20 cellular contexts compared by ENCODE assay signal in the genomic region with DNA sequence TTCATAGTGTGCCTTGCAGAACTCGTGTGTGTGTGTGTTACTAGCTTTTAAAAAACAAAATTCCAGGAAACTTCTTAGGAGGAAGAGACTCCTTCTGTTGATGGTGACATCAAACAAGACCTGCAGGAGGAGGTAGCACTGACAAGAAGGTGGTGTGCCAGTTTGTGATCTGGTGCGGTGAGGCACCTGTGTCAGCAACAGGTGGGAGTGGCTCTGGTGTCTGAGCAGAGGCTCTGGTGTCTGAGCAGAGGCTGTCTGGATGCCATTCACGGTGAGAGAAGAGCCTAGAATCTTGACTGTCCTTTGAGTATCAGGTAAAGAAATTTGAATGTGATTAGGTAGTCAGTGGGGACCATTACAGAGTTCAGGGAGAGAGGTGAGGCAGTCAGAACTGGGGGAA.
DNase-seq lines count a peak whose midpoint lies in the region; ATAC-seq and TF ChIP-seq lines count a peak whose summit lies in the region.
"Had no signal": no experiment of that assay in that cellular context is flagged by ENCODE, and none has a peak within 500 bp of the region (broad histone marks: within the 10 kb centered on the region; RNA-seq: fewer than 3 reads in every experiment).

No MANE protein-coding gene starts in this region.

- no peak for TF ChIP-seq POLR2A in sigmoid colon (IDR thresholded peaks at IDR 0.05)

- no peak for TF ChIP-seq CTCF in HEK293 (tag by site-specific recombination; IDR thresholded peaks at IDR 0.05)
- TF ChIP-seq CTCF in sigmoid colon (IDR thresholded peaks at IDR 0.05): no peak

- H3K27ac ChIP-seq in HEK293 (ENCODE audit: extremely low read depth, low read depth, low read length) (no peak overlapping the region), sigmoid colon (no peak overlapping the region)
- H3K27ac ChIP-seq: BLaER1 treated with 17β-estradiol and CSF1 and Interleukin-3, amounts not matched to agents 10 nM and 100 nM; HL-60 had no signal

- peak; percentile 21 for DNase-seq in sigmoid colon
- DNase-seq: CD8-positive, alpha-beta memory T cell; COR-L47; DMS 273 treated with DMSO at 0.1 percent for 48 hours; DMS53; DND-41; EL; GOT3; H7; IMR-90 had no signal

- POLR2A ChIA-PET in HEK293 (lab: Yijun Ruan, JAX): no interaction called here

- H3K9me3 ChIP-seq in HEK293 (ENCODE audit: control insufficient read depth, insufficient read depth, low read depth, low read length) (no peaks in the 10 kb centered on the region), sigmoid colon (no peaks in the 10 kb centered on the region)

- no peaks in the 10 kb centered on the region for H3K27me3 Mint-ChIP-seq in activated T-helper 17 cell treated with anti-CD3 and anti-CD28 coated beads, Interleukin-2, amount 50 U/mL, for 72 hours
- no peaks in the 10 kb centered on the region for H3K27me3 Mint-ChIP-seq in stimulated activated memory B cell treated with anti-CD40 and anti-IgM and Interleukin-4, amounts not matched to agents 10 μg/mL and 1 μg/mL and 100 μg/mL, for 72 hours
- H3K27me3 Mint-ChIP-seq: B cell; CD8-positive, alpha-beta memory T cell had no signal

- H3K4me3 Mint-ChIP-seq in activated T-helper 17 cell treated with anti-CD3 and anti-CD28 coated beads, Interleukin-2, amount 50 U/mL, for 72 hours: no peak overlapping the region
- H3K4me3 Mint-ChIP-seq in stimulated activated memory B cell treated with anti-CD40 and anti-IgM and Interleukin-4, amounts not matched to agents 10 μg/mL and 1 μg/mL and 100 μg/mL, for 72 hours: no peak overlapping the region
- H3K4me3 Mint-ChIP-seq: B cell; CD8-positive, alpha-beta memory T cell had no signal

- no peaks in the 10 kb centered on the region for H3K4me1 Mint-ChIP-seq in activated T-helper 17 cell treated with anti-CD3 and anti-CD28 coated beads, Interleukin-2, amount 50 U/mL, for 72 hours
- no peaks in the 10 kb centered on the region for H3K4me1 Mint-ChIP-seq in stimulated activated memory B cell treated with anti-CD40 and anti-IgM and Interleukin-4, amounts not matched to agents 10 μg/mL and 1 μg/mL and 100 μg/mL, for 72 hours
- H3K4me1 Mint-ChIP-seq: B cell; CD8-positive, alpha-beta memory T cell had no signal

- no peak for ATAC-seq in activated T-helper 17 cell treated with anti-CD3 and anti-CD28 coated beads, Interleukin-2, amount 50 U/mL, for 72 hours (replicated peaks)
- ATAC-seq in HG03521 (IDR thresholded peaks at IDR 0.05; ENCODE audit: unreplicated experiment): no peak
- no peak for ATAC-seq in stimulated activated memory B cell treated with anti-CD40 and anti-IgM and Interleukin-4, amounts not matched to agents 10 μg/mL and 1 μg/mL and 100 μg/mL, for 72 hours
- no peak for ATAC-seq in HG03159 (IDR thresholded peaks at IDR 0.05; ENCODE audit: unreplicated experiment)
- ATAC-seq: HCT116, K562 had no signal

- WGBS in sigmoid colon, 2 donors: 88 to 93% methylated on average over 3 of the region's 3 CpGs

- H3K4me1 ChIP-seq in HEK293 (ENCODE audit: control insufficient read depth, insufficient read depth, low read length): no peaks in the 10 kb centered on the region
- peaks cover 0 to 30% (median 2%) of the 10 kb centered on the region in 4 donors for H3K4me1 ChIP-seq in sigmoid colon

- intact Hi-C loops in sigmoid colon (cut with DNase I): no loop called here

- peaks cover 12% of the 10 kb centered on the region for H3K36me3 Mint-ChIP-seq in activated T-helper 17 cell treated with anti-CD3 and anti-CD28 coated beads, Interleukin-2, amount 50 U/mL, for 72 hours (ENCODE audit: low read depth)
- H3K36me3 Mint-ChIP-seq in stimulated activated memory B cell treated with anti-CD40 and anti-IgM and Interleukin-4, amounts not matched to agents 10 μg/mL and 1 μg/mL and 100 μg/mL, for 72 hours: peaks cover 31% of the 10 kb centered on the region

- H3K27ac Mint-ChIP-seq in activated T-helper 17 cell treated with anti-CD3 and anti-CD28 coated beads, Interleukin-2, amount 50 U/mL, for 72 hours: peak overlapping the region; percentile 34
- H3K27ac Mint-ChIP-seq in stimulated activated memory B cell treated with anti-CD40 and anti-IgM and Interleukin-4, amounts not matched to agents 10 μg/mL and 1 μg/mL and 100 μg/mL, for 72 hours: no peak overlapping the region
- H3K27ac Mint-ChIP-seq: B cell had no signal

- H3K4me3 ChIP-seq in HEK293 (ENCODE audit: low read depth, low read length): no peak overlapping the region
- no peak overlapping the region for H3K4me3 ChIP-seq in sigmoid colon
- H3K4me3 ChIP-seq: BLaER1 treated with 17β-estradiol and CSF1 and Interleukin-3, amounts not matched to agents 10 nM and 100 nM; K562 had no signal

- CTCF ChIA-PET in HEK293 (lab: Yijun Ruan, JAX): interaction anchor here (0.6 kb wide), 1 partner anchor 223 kb away, joined by 4 read pairs; no protein-coding TSS in a partner anchor

- H3K9me3 Mint-ChIP-seq in activated T-helper 17 cell treated with anti-CD3 and anti-CD28 coated beads, Interleukin-2, amount 50 U/mL, for 72 hours: no peaks in the 10 kb centered on the region
- H3K9me3 Mint-ChIP-seq in stimulated activated memory B cell treated with anti-CD40 and anti-IgM and Interleukin-4, amounts not matched to agents 10 μg/mL and 1 μg/mL and 100 μg/mL, for 72 hours: no peaks in the 10 kb centered on the region
- H3K9me3 Mint-ChIP-seq: CD8-positive, alpha-beta memory T cell had no signal

- H3K27me3 ChIP-seq in sigmoid colon: no peaks in the 10 kb centered on the region

- H3K36me3 ChIP-seq in HEK293 (ENCODE audit: control insufficient read depth in 2 of 2, insufficient read depth in 1 of 2, low read length in 2 of 2): peaks cover 0 to 16% of the 10 kb centered on the region in 2 experiments; a peak in 1 of 3 replicates
- H3K36me3 ChIP-seq in sigmoid colon: peaks cover 0 to 23% (median 9%) of the 10 kb centered on the region in 4 donors

- TF ChIP-seq EP300 in sigmoid colon (IDR thresholded peaks at IDR 0.05): no peak

TF ChIP-seq in HEK293, 187 proteins besides CTCF, POLR2A, EP300 and RAD21:
- no peak for TF ChIP-seq ZNF624 (tag by site-specific recombination; IDR thresholded peaks at IDR 0.05)
- TF ChIP-seq ZIC2 (tag by site-specific recombination; IDR thresholded peaks at IDR 0.05): no peak
- no peak for TF ChIP-seq KLF10 (tag by site-specific recombination; IDR thresholded peaks at IDR 0.05)
- no peak for TF ChIP-seq ZNF335 (tag by site-specific recombination; conservative IDR thresholded peaks at IDR 0.05)
- TF ChIP-seq, protein P1, sequence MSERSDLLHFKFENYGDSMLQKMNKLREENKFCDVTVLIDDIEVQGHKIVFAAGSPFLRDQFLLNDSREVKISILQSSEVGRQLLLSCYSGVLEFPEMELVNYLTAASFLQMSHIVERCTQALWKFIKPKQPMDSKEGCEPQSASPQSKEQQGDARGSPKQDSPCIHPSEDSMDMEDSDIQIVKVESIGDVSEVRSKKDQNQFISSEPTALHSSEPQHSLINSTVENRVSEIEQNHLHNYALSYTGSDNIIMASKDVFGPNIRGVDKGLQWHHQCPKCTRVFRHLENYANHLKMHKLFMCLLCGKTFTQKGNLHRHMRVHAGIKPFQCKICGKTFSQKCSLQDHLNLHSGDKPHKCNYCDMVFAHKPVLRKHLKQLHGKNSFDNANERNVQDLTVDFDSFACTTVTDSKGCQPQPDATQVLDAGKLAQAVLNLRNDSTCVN (tag by site-specific recombination; optimal IDR thresholded peaks at IDR 0.05): no peak
- TF ChIP-seq ZNF544 (tag by site-specific recombination; IDR thresholded peaks at IDR 0.05): no peak
- TF ChIP-seq, protein P2, sequence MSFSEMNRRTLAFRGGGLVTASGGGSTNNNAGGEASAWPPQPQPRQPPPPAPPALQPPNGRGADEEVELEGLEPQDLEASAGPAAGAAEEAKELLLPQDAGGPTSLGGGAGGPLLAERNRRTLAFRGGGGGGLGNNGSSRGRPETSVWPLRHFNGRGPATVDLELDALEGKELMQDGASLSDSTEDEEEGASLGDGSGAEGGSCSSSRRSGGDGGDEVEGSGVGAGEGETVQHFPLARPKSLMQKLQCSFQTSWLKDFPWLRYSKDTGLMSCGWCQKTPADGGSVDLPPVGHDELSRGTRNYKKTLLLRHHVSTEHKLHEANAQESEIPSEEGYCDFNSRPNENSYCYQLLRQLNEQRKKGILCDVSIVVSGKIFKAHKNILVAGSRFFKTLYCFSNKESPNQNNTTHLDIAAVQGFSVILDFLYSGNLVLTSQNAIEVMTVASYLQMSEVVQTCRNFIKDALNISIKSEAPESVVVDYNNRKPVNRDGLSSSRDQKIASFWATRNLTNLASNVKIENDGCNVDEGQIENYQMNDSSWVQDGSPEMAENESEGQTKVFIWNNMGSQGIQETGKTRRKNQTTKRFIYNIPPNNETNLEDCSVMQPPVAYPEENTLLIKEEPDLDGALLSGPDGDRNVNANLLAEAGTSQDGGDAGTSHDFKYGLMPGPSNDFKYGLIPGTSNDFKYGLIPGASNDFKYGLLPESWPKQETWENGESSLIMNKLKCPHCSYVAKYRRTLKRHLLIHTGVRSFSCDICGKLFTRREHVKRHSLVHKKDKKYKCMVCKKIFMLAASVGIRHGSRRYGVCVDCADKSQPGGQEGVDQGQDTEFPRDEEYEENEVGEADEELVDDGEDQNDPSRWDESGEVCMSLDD (tag by site-specific recombination; IDR thresholded peaks at IDR 0.05): no peak
- TF ChIP-seq SCRT1 (tag by site-specific recombination; IDR thresholded peaks at IDR 0.05; ENCODE audit: borderline replicate concordance): peak; percentile 76
- TF ChIP-seq SCRT2 (tag by site-specific recombination; IDR thresholded peaks at IDR 0.05): peak; percentile 80
